In genomic region chr1:221908573-221908972, GRCh38 we compare ENCODE assay signal across 16 cellular contexts.
DNase-seq lines count a peak whose midpoint lies in the region; ATAC-seq, FAIRE-seq and TF ChIP-seq lines count a peak whose summit lies in the region.
"Had no signal": no experiment of that assay in that cellular context is flagged by ENCODE, and none has a peak within 500 bp of the region (broad histone marks: within the 10 kb centered on the region; RNA-seq: fewer than 3 reads in every experiment).

No MANE protein-coding gene starts in this region.

- CTCF ChIA-PET in HepG2 (lab: Yijun Ruan, JAX; ENCODE audit: low intra/inter-chr PET ratio, low total read pairs): no interaction called here

- TF ChIP-seq EP300 in HepG2 (IDR thresholded peaks at IDR 0.05; ENCODE audit: low read depth in 2 of 2, low read length in 2 of 2) (no peak), HepG2 (CRISPR knock-in tag; IDR thresholded peaks at IDR 0.05; ENCODE audit: borderline replicate concordance) (no peak)

- no peak for ATAC-seq in HepG2
- no peak for ATAC-seq in right lobe of liver

- no peak overlapping the region for H2AFZ ChIP-seq in HepG2 (ENCODE audit: low read length)

- H4K20me1 ChIP-seq in HepG2 (ENCODE audit: insufficient read depth, low read length): no peaks in the 10 kb centered on the region

- H3K36me3 ChIP-seq in HepG2 (replicated peaks in 1 of 2; ENCODE audit: control insufficient read depth in 1 of 2, insufficient read depth in 2 of 2, low read length in 2 of 2): no peaks in the 10 kb centered on the region
- no peaks in the 10 kb centered on the region for H3K36me3 ChIP-seq in right lobe of liver
- no peaks in the 10 kb centered on the region for H3K36me3 ChIP-seq in prostate gland
- H3K36me3 ChIP-seq: MG63 had no signal

- H3K4me1 ChIP-seq in HepG2 (ENCODE audit: insufficient read depth, low read length) (no peaks in the 10 kb centered on the region), right lobe of liver (no peaks in the 10 kb centered on the region), prostate gland (replicated peaks) (no peaks in the 10 kb centered on the region)

- H3K27me3 ChIP-seq in HepG2 (ENCODE audit: control insufficient read depth in 1 of 2, insufficient read depth in 2 of 2, low read length in 2 of 2) (no peaks in the 10 kb centered on the region; a peak in 1 of 5 replicates), right lobe of liver (no peaks in the 10 kb centered on the region), prostate gland (replicated peaks; ENCODE audit: insufficient read depth) (no peaks in the 10 kb centered on the region)
- H3K27me3 ChIP-seq: MG63 had no signal

- no TSS peak for BruUV-seq in HepG2 (replicated peaks; lab: Mats Ljungman, UMichigan)

- TF ChIP-seq POLR2A in HepG2 (IDR thresholded peaks at IDR 0.05; ENCODE audit: insufficient read depth in 1 of 2, low read depth in 2 of 2, low read length in 2 of 2): no peak
- TF ChIP-seq POLR2A in right lobe of liver (IDR thresholded peaks at IDR 0.05): no peak
- TF ChIP-seq POLR2A in prostate gland (IDR thresholded peaks at IDR 0.05): no peak

- H3K79me2 ChIP-seq in HepG2 (ENCODE audit: insufficient read depth, low read length): no peaks in the 10 kb centered on the region

- WGBS in HepG2 (ENCODE audit: low lambda C conversion rate): 5% methylated on average over 4 of the region's 4 CpGs
- WGBS in right lobe of liver (ENCODE audit: insufficient coverage, low coverage, low lambda C conversion rate, missing lambda C conversion rate): 86% methylated on average over 4 of the region's 4 CpGs
- WGBS in prostate gland: 73% methylated on average over 4 of the region's 4 CpGs

- no peak for TF ChIP-seq RAD21 in HepG2 (CRISPR knock-in tag; IDR thresholded peaks at IDR 0.05)

- no peak overlapping the region for H3K4me2 ChIP-seq in HepG2 (ENCODE audit: low read depth, low read length)

- no peak overlapping the region for H3K9ac ChIP-seq in HepG2 (ENCODE audit: insufficient read depth, low read depth, low read length)

- in situ Hi-C loops in HepG2 (cut with HindIII; ENCODE audit: extremely low pct_ligation_motif_present, low pct_unique_long_range_greater_than_20kb): no loop called here

- POLR2A ChIA-PET in HepG2 (lab: Yijun Ruan, JAX): no interaction called here

- H3K27ac ChIP-seq in HepG2 (ENCODE audit: extremely low read length, insufficient read depth, low read length) (no peak overlapping the region), right lobe of liver (no peak overlapping the region), prostate gland (no peak overlapping the region)
- H3K27ac ChIP-seq: SK-N-MC had no signal

- H3K4me3 ChIP-seq in HepG2 (replicated peaks in 1 of 3; ENCODE audit: insufficient read depth in 1 of 3, low read depth in 2 of 3, low read length in 3 of 3) (no peak overlapping the region), right lobe of liver (no peak overlapping the region), prostate gland (no peak overlapping the region)
- H3K4me3 ChIP-seq: MG63, SK-N-MC had no signal

- TF ChIP-seq CTCF in HepG2 (CRISPR knock-in tag; IDR thresholded peaks at IDR 0.05): no peak
- TF ChIP-seq CTCF in right lobe of liver (IDR thresholded peaks at IDR 0.05): no peak
- TF ChIP-seq CTCF in prostate gland (IDR thresholded peaks at IDR 0.05): no peak

- FAIRE-seq in HepG2 (lab: Jason Lieb, UNC): no peak
- FAIRE-seq: HTR-8/SVneo had no signal

- no peaks in the 10 kb centered on the region for H3K9me3 ChIP-seq in HepG2 (ENCODE audit: low read length)
- H3K9me3 ChIP-seq in right lobe of liver: no peaks in the 10 kb centered on the region
- no peaks in the 10 kb centered on the region for H3K9me3 ChIP-seq in prostate gland
- H3K9me3 ChIP-seq: MG63 had no signal

- intact Hi-C loops in HepG2 (cut with micrococcal nuclease; ENCODE audit: unreplicated experiment): no loop called here
- intact Hi-C loops in right lobe of liver (cut with DNase I): no loop called here
- intact Hi-C loops in posterior vena cava (cut with DNase I): no loop called here
- intact Hi-C loops in prostate gland (cut with DNase I): no loop called here

- DNase-seq in HepG2 (ENCODE audit: low spot score): no peak
- no peak for DNase-seq in right lobe of liver
- peak; percentile 90 for DNase-seq in NCI-H1436 treated with DMSO at 0.1 percent for 48 hours (lab: John Stamatoyannopoulos, UW)
- peak; percentile 44 for DNase-seq in NCI-H69 (lab: John Stamatoyannopoulos, UW)
- no peak for DNase-seq in GM19238 (ENCODE audit: insufficient read length, low spot score)
- DNase-seq in posterior vena cava (ENCODE audit: low spot score): no peak
- no peak for DNase-seq in prostate gland (ENCODE audit: low spot score)
- DNase-seq: DMS79 treated with DMSO at 0.1 percent for 48 hours, H7, Kasumi-1, MG63, NCI-H1048, NCI-H1694, SHP77 had no signal

TF ChIP-seq in HepG2, 621 proteins besides CTCF, POLR2A, EP300 and RAD21:
- no peak for TF ChIP-seq ZNF567 (CRISPR knock-in tag; IDR thresholded peaks at IDR 0.05; ENCODE audit: borderline replicate concordance)
- TF ChIP-seq ZNF12 (CRISPR knock-in tag; IDR thresholded peaks at IDR 0.05): 0 out of 2 replicates have a peak, but pooled peaks have one; percentile 63

Comparison
In these comparisons a context has a peak if more than half of its experiments do, and no peak if none do; other contexts are left out.
1. DNase-seq: peak in NCI-H1436 treated with DMSO at 0.1 percent for 48 hours (single experiment) and NCI-H69 (single experiment); none in HepG2 (single experiment), right lobe of liver (0 of 3), GM19238 (single experiment), posterior vena cava (single experiment) and prostate gland (single experiment).